7 cellular contexts compared by ENCODE assay signal in the genomic region with DNA sequence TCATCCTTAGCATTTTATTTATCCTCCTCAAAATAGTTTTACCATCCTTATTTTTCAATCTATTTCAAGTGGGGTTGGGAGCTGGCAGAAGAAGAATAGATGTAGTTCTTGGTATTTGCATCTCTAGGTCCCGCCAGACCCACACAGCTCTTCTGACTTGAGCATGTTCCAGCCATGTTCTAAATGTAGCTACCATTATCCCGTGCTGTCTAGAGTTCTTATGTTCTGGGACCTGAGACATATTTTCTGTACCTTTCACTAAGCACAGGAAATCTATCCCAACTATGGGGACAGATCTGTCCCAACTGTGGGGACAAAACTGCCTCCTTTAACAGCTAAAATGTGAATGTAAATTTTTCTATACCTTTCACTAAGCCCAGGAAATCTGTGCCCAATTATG.
"Had no signal": no experiment of that assay in that cellular context is flagged by ENCODE, and none has a peak within 500 bp of the region (broad histone marks: within the 10 kb centered on the region; RNA-seq: fewer than 3 reads in every experiment).

No MANE protein-coding gene starts in this region.

- H3K4me3 ChIP-seq: GM23248, K562 had no signal

- H3K27ac ChIP-seq: GM23248 had no signal

- FAIRE-seq: HTR-8/SVneo, K562 had no signal

- ATAC-seq: K562 had no signal

- DNase-seq: GM23248, GOT3, H9, HCEC 1CT, IMR-90 had no signal

- H3K9ac ChIP-seq: GM23248 had no signal
